Comparison of ENCODE assay signal across 24 cellular contexts in the genomic region with DNA sequence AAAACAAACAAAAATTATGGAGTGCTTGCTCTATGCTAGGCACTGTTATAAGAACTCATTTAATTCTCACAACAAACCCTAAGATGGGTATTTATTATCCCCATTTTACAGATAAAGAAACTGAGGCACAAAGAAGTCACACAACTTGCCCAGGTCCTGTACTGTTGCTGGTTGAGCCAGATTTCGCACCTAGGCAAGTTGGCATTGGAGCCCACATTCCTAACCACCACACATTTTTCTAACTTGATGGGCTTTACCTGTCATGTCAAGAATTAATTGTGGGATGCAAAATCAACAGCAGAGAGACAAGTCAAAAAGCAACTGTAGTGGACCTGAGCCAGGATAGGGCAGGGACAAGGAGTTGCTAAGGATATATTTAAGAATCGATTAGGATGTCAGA. TPM values are rescaled to one million over a fixed set of nuclear protein-coding genes. Genes with fewer than 3 reads are reported as not detected.
DNase-seq lines count a peak whose midpoint lies in the region; ATAC-seq and TF ChIP-seq lines count a peak whose summit lies in the region.
"Had no signal": no experiment of that assay in that cellular context is flagged by ENCODE, and none has a peak within 500 bp of the region (broad histone marks: within the 10 kb centered on the region; RNA-seq: fewer than 3 reads in every experiment).

No MANE protein-coding gene starts in this region.

- DNase-seq in coronary artery (ENCODE audit: low spot score), result no peak
- DNase-seq in osteocyte (ENCODE audit: extremely low spot score, unreplicated experiment), result no peak
- DNase-seq in transverse colon, result no peak
- DNase-seq in NCI-H146 treated with DMSO at 0.1 percent for 48 hours (lab: John Stamatoyannopoulos, UW; ENCODE audit: unreplicated experiment), result no peak
- DNase-seq: activated CD4-positive, alpha-beta T cell treated with anti-CD3 and anti-CD28 coated beads for 1 hour; activated CD8-positive, alpha-beta T cell treated with anti-CD3 and anti-CD28 coated beads, Interleukin-2, amount 10 ng/mL, durations not matched to agents 7 days and 5 days; activated naive CD8-positive, alpha-beta T cell treated with anti-CD3 and anti-CD28 coated beads, Interleukin-2, amount 10 ng/mL, durations not matched to agents 7 days and 5 days; activated T-cell treated with anti-CD3 and anti-CD28 coated beads for 4 hours; C1 segment of cervical spinal cord; cerebellar nuclear complex; DND-41; KG1; kidney; NCI-H1417; NCI-H2081; NCI-H226; T-helper 17 cell had no signal

- no peaks in the 10 kb centered on the region for H3K36me3 Mint-ChIP-seq in osteocyte (ENCODE audit: unreplicated experiment)
- H3K36me3 Mint-ChIP-seq: activated naive CD8-positive, alpha-beta T cell treated with anti-CD3 and anti-CD28 coated beads, Interleukin-2, amount 10 ng/mL, durations not matched to agents 7 days and 5 days had no signal

- TF ChIP-seq EP300 in transverse colon (IDR thresholded peaks at IDR 0.05; ENCODE audit: low read depth), result no peak

- no peaks in the 10 kb centered on the region for H3K9me3 ChIP-seq in transverse colon
- H3K9me3 ChIP-seq: prostate gland had no signal

- in situ Hi-C loops in transverse colon (cut with MboI; ENCODE audit: low pct_ligation_motif_present in 1 of 4, low pct_unique_long_range_greater_than_20kb in 1 of 4, low sequenced_read_pairs in 3 of 4), result no loop called here

- intact Hi-C loops in transverse colon (cut with DNase I; ENCODE audit: low total_unique reads), result no loop called here

- H3K27me3 Mint-ChIP-seq in osteocyte (ENCODE audit: unreplicated experiment), result no peaks in the 10 kb centered on the region
- H3K27me3 Mint-ChIP-seq: stimulated activated naive CD8-positive, alpha-beta T cell treated with anti-CD3 and anti-CD28 coated beads, Interleukin-15, Interleukin-2, amounts not matched to agents 100 ng/mL and 50 ng/mL, for 24 hours had no signal

- peaks cover 39 to 83% (median 59%) of the 10 kb centered on the region in 4 donors for H3K4me1 ChIP-seq in transverse colon

- no peak for ATAC-seq in GM19351 (IDR thresholded peaks at IDR 0.05; ENCODE audit: unreplicated experiment)
- ATAC-seq in SK-N-SH treated with all-trans-retinoic acid at 6 μM for 48 hours, result no peak
- ATAC-seq: activated CD8-positive, alpha-beta T cell treated with anti-CD3 and anti-CD28 coated beads, Interleukin-2, amount 10 ng/mL, durations not matched to agents 7 days and 5 days; T-helper 17 cell had no signal

- H3K36me3 ChIP-seq in transverse colon, result no peaks in the 10 kb centered on the region
- H3K36me3 ChIP-seq: prostate gland had no signal

- TF ChIP-seq CTCF in VCaP (conservative IDR thresholded peaks at IDR 0.05) (no peak), coronary artery (IDR thresholded peaks at IDR 0.05) (no peak), osteocyte (IDR thresholded peaks at IDR 0.05) (no peak), transverse colon (IDR thresholded peaks at IDR 0.05) (no peak)

- H3K4me1 Mint-ChIP-seq in osteocyte (ENCODE audit: unreplicated experiment), result peaks cover 98% of the 10 kb centered on the region

- H3K4me3 Mint-ChIP-seq in osteocyte (ENCODE audit: unreplicated experiment), result no peak overlapping the region
- H3K4me3 Mint-ChIP-seq: activated CD8-positive, alpha-beta T cell treated with anti-CD3 and anti-CD28 coated beads, Interleukin-2, amount 10 ng/mL, durations not matched to agents 7 days and 5 days; activated naive CD8-positive, alpha-beta T cell treated with anti-CD3 and anti-CD28 coated beads, Interleukin-2, amount 10 ng/mL, durations not matched to agents 7 days and 5 days; stimulated activated naive CD8-positive, alpha-beta T cell treated with anti-CD3 and anti-CD28 coated beads, Interleukin-15, Interleukin-2, amounts not matched to agents 100 ng/mL and 50 ng/mL, for 24 hours; T-helper 17 cell had no signal

- no peak for TF ChIP-seq POLR2A in transverse colon (IDR thresholded peaks at IDR 0.05)

- H3K27ac Mint-ChIP-seq in osteocyte (ENCODE audit: unreplicated experiment), result peak overlapping the region; percentile 79
- H3K27ac Mint-ChIP-seq: activated CD8-positive, alpha-beta T cell treated with anti-CD3 and anti-CD28 coated beads, Interleukin-2, amount 10 ng/mL, durations not matched to agents 7 days and 5 days; activated naive CD8-positive, alpha-beta T cell treated with anti-CD3 and anti-CD28 coated beads, Interleukin-2, amount 10 ng/mL, durations not matched to agents 7 days and 5 days; stimulated activated naive CD8-positive, alpha-beta T cell treated with anti-CD3 and anti-CD28 coated beads, Interleukin-15, Interleukin-2, amounts not matched to agents 100 ng/mL and 50 ng/mL, for 24 hours; T-helper 17 cell had no signal

- H3K4me3 ChIP-seq in coronary artery (no peak overlapping the region), transverse colon (no peak overlapping the region)
- H3K4me3 ChIP-seq: lung, prostate gland, SK-N-MC had no signal

- H3K27ac ChIP-seq in VCaP (peak overlapping the region; percentile 90), coronary artery (peak overlapping the region; percentile 28 to 50), transverse colon (peak overlapping the region; percentile 60 to 77 (median 75))

- no peaks in the 10 kb centered on the region for H3K27me3 ChIP-seq in transverse colon

- 72 to 74% methylated on average over 2 of the region's 2 CpGs for WGBS in transverse colon (ENCODE audit: low coverage in 1 of 2), 2 donors

- no peaks in the 10 kb centered on the region for H3K9me3 Mint-ChIP-seq in osteocyte (ENCODE audit: unreplicated experiment)
- H3K9me3 Mint-ChIP-seq: activated naive CD8-positive, alpha-beta T cell treated with anti-CD3 and anti-CD28 coated beads, Interleukin-2, amount 10 ng/mL, durations not matched to agents 7 days and 5 days; stimulated activated naive CD8-positive, alpha-beta T cell treated with anti-CD3 and anti-CD28 coated beads, Interleukin-15, Interleukin-2, amounts not matched to agents 100 ng/mL and 50 ng/mL, for 24 hours had no signal

TF ChIP-seq in SK-N-SH treated with all-trans-retinoic acid at 6 μM for 48 hours, 23 proteins besides CTCF, POLR2A, EP300 and RAD21 (continues in another document):
- TF ChIP-seq, protein P1, sequence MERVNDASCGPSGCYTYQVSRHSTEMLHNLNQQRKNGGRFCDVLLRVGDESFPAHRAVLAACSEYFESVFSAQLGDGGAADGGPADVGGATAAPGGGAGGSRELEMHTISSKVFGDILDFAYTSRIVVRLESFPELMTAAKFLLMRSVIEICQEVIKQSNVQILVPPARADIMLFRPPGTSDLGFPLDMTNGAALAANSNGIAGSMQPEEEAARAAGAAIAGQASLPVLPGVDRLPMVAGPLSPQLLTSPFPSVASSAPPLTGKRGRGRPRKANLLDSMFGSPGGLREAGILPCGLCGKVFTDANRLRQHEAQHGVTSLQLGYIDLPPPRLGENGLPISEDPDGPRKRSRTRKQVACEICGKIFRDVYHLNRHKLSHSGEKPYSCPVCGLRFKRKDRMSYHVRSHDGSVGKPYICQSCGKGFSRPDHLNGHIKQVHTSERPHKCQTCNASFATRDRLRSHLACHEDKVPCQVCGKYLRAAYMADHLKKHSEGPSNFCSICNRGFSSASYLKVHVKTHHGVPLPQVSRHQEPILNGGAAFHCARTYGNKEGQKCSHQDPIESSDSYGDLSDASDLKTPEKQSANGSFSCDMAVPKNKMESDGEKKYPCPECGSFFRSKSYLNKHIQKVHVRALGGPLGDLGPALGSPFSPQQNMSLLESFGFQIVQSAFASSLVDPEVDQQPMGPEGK (CRISPR knock-in tag; IDR thresholded peaks at IDR 0.05; ENCODE audit: borderline replicate concordance), result no peak
- TF ChIP-seq ZFP30 (CRISPR knock-in tag; IDR thresholded peaks at IDR 0.05) (no peak), PPARA (CRISPR knock-in tag; IDR thresholded peaks at IDR 0.05; ENCODE audit: borderline replicate concordance) (no peak), BACH2 (CRISPR knock-in tag; IDR thresholded peaks at IDR 0.05; ENCODE audit: borderline replicate concordance) (no peak), ISL1 (CRISPR knock-in tag; IDR thresholded peaks at IDR 0.05) (no peak), ZNF8 (CRISPR knock-in tag; IDR thresholded peaks at IDR 0.05) (no peak), CSDC2 (CRISPR knock-in tag; IDR thresholded peaks at IDR 0.05) (no peak), ZNF70 (CRISPR knock-in tag; IDR thresholded peaks at IDR 0.05) (no peak), ZNF565 (CRISPR knock-in tag; conservative IDR thresholded peaks at IDR 0.05; ENCODE audit: low read depth) (no peak), SNAI2 (CRISPR knock-in tag; IDR thresholded peaks at IDR 0.05) (no peak)
- TF ChIP-seq, protein P2, sequence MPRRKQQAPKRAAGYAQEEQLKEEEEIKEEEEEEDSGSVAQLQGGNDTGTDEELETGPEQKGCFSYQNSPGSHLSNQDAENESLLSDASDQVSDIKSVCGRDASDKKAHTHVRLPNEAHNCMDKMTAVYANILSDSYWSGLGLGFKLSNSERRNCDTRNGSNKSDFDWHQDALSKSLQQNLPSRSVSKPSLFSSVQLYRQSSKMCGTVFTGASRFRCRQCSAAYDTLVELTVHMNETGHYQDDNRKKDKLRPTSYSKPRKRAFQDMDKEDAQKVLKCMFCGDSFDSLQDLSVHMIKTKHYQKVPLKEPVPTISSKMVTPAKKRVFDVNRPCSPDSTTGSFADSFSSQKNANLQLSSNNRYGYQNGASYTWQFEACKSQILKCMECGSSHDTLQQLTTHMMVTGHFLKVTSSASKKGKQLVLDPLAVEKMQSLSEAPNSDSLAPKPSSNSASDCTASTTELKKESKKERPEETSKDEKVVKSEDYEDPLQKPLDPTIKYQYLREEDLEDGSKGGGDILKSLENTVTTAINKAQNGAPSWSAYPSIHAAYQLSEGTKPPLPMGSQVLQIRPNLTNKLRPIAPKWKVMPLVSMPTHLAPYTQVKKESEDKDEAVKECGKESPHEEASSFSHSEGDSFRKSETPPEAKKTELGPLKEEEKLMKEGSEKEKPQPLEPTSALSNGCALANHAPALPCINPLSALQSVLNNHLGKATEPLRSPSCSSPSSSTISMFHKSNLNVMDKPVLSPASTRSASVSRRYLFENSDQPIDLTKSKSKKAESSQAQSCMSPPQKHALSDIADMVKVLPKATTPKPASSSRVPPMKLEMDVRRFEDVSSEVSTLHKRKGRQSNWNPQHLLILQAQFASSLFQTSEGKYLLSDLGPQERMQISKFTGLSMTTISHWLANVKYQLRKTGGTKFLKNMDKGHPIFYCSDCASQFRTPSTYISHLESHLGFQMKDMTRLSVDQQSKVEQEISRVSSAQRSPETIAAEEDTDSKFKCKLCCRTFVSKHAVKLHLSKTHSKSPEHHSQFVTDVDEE (CRISPR knock-in tag; IDR thresholded peaks at IDR 0.05), result no peak

RNA-seq across cellular contexts. Expression of gene VILL, which starts 47.9 kb away (rescaled TPM):
- 2.3 and 2.7 TPM in 2 replicates for total RNA-seq in osteocyte
- total RNA-seq in transverse colon, result 100 to 1,000 TPM; 112 to 214 (median 172) TPM

Comparison
In these comparisons a context has a peak if more than half of its experiments do, and no peak if none do; other contexts are left out.
1. H3K27ac ChIP-seq: peak in every context shown above with its lines; median percentile 90 in VCaP; 75 in transverse colon; 39 in coronary artery.
2. RNA of gene VILL, which starts 47.9 kb away (total RNA-seq): 112 to 214 TPM in transverse colon; 2.3 to 2.7 TPM in osteocyte; every median in the first group is over 10 times any median in the second.